In the genomic region with DNA sequence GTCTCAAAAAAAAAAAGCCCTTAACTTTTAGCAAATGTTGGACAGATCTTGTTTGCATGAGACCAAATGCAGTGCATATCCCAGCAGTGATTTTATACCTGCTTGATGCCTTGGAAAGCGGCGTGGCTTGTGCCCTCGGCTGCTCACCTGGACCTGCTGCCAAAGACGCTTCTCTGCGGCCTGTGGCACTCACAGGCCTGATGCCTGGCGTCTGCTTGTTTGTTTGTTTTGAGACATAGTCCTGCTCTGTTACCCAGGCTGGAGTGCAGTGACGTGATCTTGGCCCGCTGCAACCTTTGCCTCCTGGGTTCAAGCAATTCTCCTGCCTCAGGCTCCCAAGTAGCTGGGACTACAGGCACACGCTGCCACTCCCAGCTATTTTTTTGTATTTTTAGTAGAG, we compare ENCODE assay signal across 29 cellular contexts.
"Had no signal": no experiment of that assay in that cellular context is flagged by ENCODE, and none has a peak within 500 bp of the region (broad histone marks: within the 10 kb centered on the region; RNA-seq: fewer than 3 reads in every experiment).

No MANE protein-coding gene starts in this region.

- H3K27me3 ChIP-seq: neural progenitor cell, ovary, right atrium auricular region, stomach, testis, thyroid gland, transverse colon, upper lobe of left lung, vagina had no signal

- H3K4me2 ChIP-seq: neural progenitor cell had no signal

- H3K36me3 ChIP-seq: neural progenitor cell, ovary had no signal

- H3K27ac ChIP-seq: lower lobe of right lung, neural progenitor cell, ovary, right atrium auricular region, skin epidermis, stomach, testis, thyroid gland, transverse colon, upper lobe of left lung, vagina had no signal

- H3K9me3 ChIP-seq: lower lobe of right lung, ovary, right atrium auricular region, stomach, testis, thyroid gland, transverse colon, upper lobe of left lung, vagina had no signal

- ATAC-seq: left colon; left ventricle myocardium superior; lower lobe of right lung; natural killer cell; sciatic nerve; stimulated activated naive B cell treated with anti-CD40 and anti-IgM and Interleukin-4, amounts not matched to agents 10 μg/mL and 1 μg/mL and 100 μg/mL, for 72 hours; stimulated activated naive CD8-positive, alpha-beta T cell treated with anti-CD3 and anti-CD28 coated beads, Interleukin-15, Interleukin-2, amounts not matched to agents 100 U/mL and 50 U/mL, for 24 hours had no signal

- H3K4me3 ChIP-seq: lower lobe of right lung, neural progenitor cell, ovary, right atrium auricular region, skin epidermis, stomach, testis, thyroid gland, transverse colon, upper lobe of left lung, vagina had no signal

- FAIRE-seq: islet of Langerhans, kidney had no signal

- H3K9ac ChIP-seq: neural progenitor cell had no signal

- DNase-seq: hypothalamus; immature natural killer cell; kidney; left colon; left ventricle myocardium superior; lower lobe of right lung; mammary epithelial cell; mesendoderm; naive B cell; natural killer cell; nephron progenitor cell; ovary; stimulated activated CD4-positive, alpha-beta T cell treated with anti-CD3 and anti-CD28 coated beads, Interleukin-12 subunit alpha, Interleukin-12 subunit beta, amount 100 ng/mL, for 4 hours; stimulated activated CD4-positive, alpha-beta T cell treated with anti-CD3 and anti-CD28 coated beads, Interleukin-15, amount 100 ng/mL, for 24 hours; stimulated activated CD4-positive, alpha-beta T cell treated with anti-CD3 and anti-CD28 coated beads, Interleukin-2, amount 100 ng/mL, for 24 hours; stimulated activated CD4-positive, alpha-beta T cell treated with anti-CD3 and anti-CD28 coated beads, Interleukin-4, amount 100 ng/mL, for 1 hour; stimulated activated naive B cell treated with anti-CD40 and anti-IgM and Interleukin-4, amounts not matched to agents 10 μg/mL and 1 μg/mL and 100 μg/mL, for 72 hours; stimulated activated naive CD8-positive, alpha-beta T cell treated with anti-CD3 and anti-CD28 coated beads, Interleukin-15, Interleukin-2, amounts not matched to agents 100 U/mL and 50 U/mL, for 24 hours; stomach; testis; thyroid gland; transverse colon; upper lobe of left lung had no signal

- H2AFZ ChIP-seq: neural progenitor cell had no signal
